ENCODE assay signal across 22 cellular contexts in genomic region chr14:66003082-66003740, GRCh38.
DNase-seq lines count a peak whose midpoint lies in the region; ATAC-seq and TF ChIP-seq lines count a peak whose summit lies in the region.
"Had no signal": no experiment of that assay in that cellular context is flagged by ENCODE, and none has a peak within 500 bp of the region (broad histone marks: within the 10 kb centered on the region; RNA-seq: fewer than 3 reads in every experiment).

No MANE protein-coding gene starts in this region.

- no peak overlapping the region for H3K4me2 ChIP-seq in neuronal stem cell (ENCODE audit: insufficient read depth, low read length, poor library complexity, severe bottlenecking)
- H3K4me2 ChIP-seq: KMS-11 had no signal

- no peak overlapping the region for H3K14ac ChIP-seq in neuronal stem cell (ENCODE audit: low read length)

- no peak overlapping the region for H3K9ac ChIP-seq in neuronal stem cell (ENCODE audit: low read depth, low read length, poor library complexity)
- H3K9ac ChIP-seq: KMS-11 had no signal

- peak overlapping the region; percentile 47 for H2BK15ac ChIP-seq in neuronal stem cell (ENCODE audit: low read length)

- H3K23ac ChIP-seq in neuronal stem cell (ENCODE audit: low read depth, low read length, poor library complexity) = no peak overlapping the region

- WGBS in neuronal stem cell (ENCODE audit: extremely low coverage in 2 of 2, insufficient read length in 2 of 2, insufficient replicate concordance in 1 of 2), 2 donors = no CpG with 5 or more reads among the region's 10 CpGs

- peaks cover 8% of the 10 kb centered on the region for H3K9me3 ChIP-seq in WERI-Rb-1 (ENCODE audit: severe bottlenecking)
- peaks cover 0 to 11% of the 10 kb centered on the region in 2 donors for H3K9me3 ChIP-seq in neuronal stem cell (replicated peaks in 1 of 2; ENCODE audit: control insufficient read depth in 2 of 2, insufficient read depth in 1 of 2, low read depth in 1 of 2, low read length in 2 of 2)
- H3K9me3 ChIP-seq: right lobe of liver had no signal

- peak overlapping the region; percentile 34 for H3K18ac ChIP-seq in neuronal stem cell (ENCODE audit: low read length)

- no peak overlapping the region for H2AFZ ChIP-seq in neuronal stem cell (ENCODE audit: low read length)

- peak overlapping the region; percentile 17 for H3K27ac ChIP-seq in WERI-Rb-1
- H3K27ac ChIP-seq in neuronal stem cell (replicated peaks; ENCODE audit: low read length) = no peak overlapping the region
- H3K27ac ChIP-seq: C4-2B, KMS-11, right lobe of liver had no signal

- ATAC-seq in HG03139 (IDR thresholded peaks at IDR 0.05; ENCODE audit: unreplicated experiment) (no peak), HG03378 (IDR thresholded peaks at IDR 0.05; ENCODE audit: unreplicated experiment) (no peak)
- ATAC-seq: left cardiac atrium, right lobe of liver had no signal

- no peaks in the 10 kb centered on the region for H3K36me3 ChIP-seq in WERI-Rb-1
- H3K36me3 ChIP-seq in neuronal stem cell (replicated peaks in 1 of 2; ENCODE audit: control insufficient read depth in 2 of 2, insufficient read depth in 2 of 2, low read length in 2 of 2) = no peaks in the 10 kb centered on the region
- H3K36me3 ChIP-seq: right lobe of liver had no signal

- no peak overlapping the region for H2BK120ac ChIP-seq in neuronal stem cell (ENCODE audit: low read depth, low read length)

- no peak overlapping the region for H2BK5ac ChIP-seq in neuronal stem cell (ENCODE audit: low read length)

- H3K4me3 ChIP-seq in WERI-Rb-1 (ENCODE audit: low read depth, low read length) (no peak overlapping the region), neuronal stem cell (ENCODE audit: low read length in 2 of 2) (no peak overlapping the region)
- H3K4me3 ChIP-seq: right lobe of liver had no signal

- H2BK12ac ChIP-seq in neuronal stem cell (ENCODE audit: low read length) = no peak overlapping the region

- DNase-seq in ELR (ENCODE audit: low read depth) = peak; percentile 2
- DNase-seq in NCI-H146 (lab: John Stamatoyannopoulos, UW) = peak; percentile 66
- DNase-seq in WERI-Rb-1 = no peak
- no peak for DNase-seq in neuronal stem cell (ENCODE audit: low spot score)
- no peak for DNase-seq in NCI-H187 (lab: John Stamatoyannopoulos, UW)
- DNase-seq: activated CD4-positive, alpha-beta T cell treated with anti-CD3 and anti-CD28 coated beads for 48 hours; activated naive CD4-positive, alpha-beta T cell treated with anti-CD3 and anti-CD28 coated beads, Interleukin-2, amount 10 ng/mL, durations not matched to agents 7 days and 5 days; Calu3; caudate nucleus; left cardiac atrium; mesenchymal stem cell; MV-4-11; naive B cell; NCI-H2081; NCI-H526; right lobe of liver; Right ventricle myocardium superior; stimulated activated CD4-positive, alpha-beta T cell treated with anti-CD3 and anti-CD28 coated beads, Interleukin-15, amount 100 ng/mL, for 24 hours had no signal

- H3K4ac ChIP-seq in neuronal stem cell (ENCODE audit: low read length) = no peak overlapping the region

- no peak for TF ChIP-seq CTCF in WERI-Rb-1 (IDR thresholded peaks at IDR 0.05; ENCODE audit: low read depth, low read length)

- H2AK5ac ChIP-seq in neuronal stem cell (ENCODE audit: low read depth, low read length) = no peak overlapping the region

- H3K27me3 ChIP-seq in WERI-Rb-1 (ENCODE audit: insufficient read depth, low read depth, severe bottlenecking) (no peaks in the 10 kb centered on the region), neuronal stem cell (ENCODE audit: control insufficient read depth in 3 of 3, insufficient read depth in 3 of 3, low read depth in 1 of 3, low read length in 3 of 3) (no peaks in the 10 kb centered on the region)
- H3K27me3 ChIP-seq: right lobe of liver had no signal

- H3K79me1 ChIP-seq in neuronal stem cell (ENCODE audit: low read depth, low read length) = no peaks in the 10 kb centered on the region

- no peak overlapping the region for H4K91ac ChIP-seq in neuronal stem cell (ENCODE audit: low read depth, low read length, poor library complexity)

- H4K8ac ChIP-seq in neuronal stem cell (ENCODE audit: low read depth, low read length) = no peak overlapping the region

- peaks cover 0 to 4% of the 10 kb centered on the region in 2 donors for H3K4me1 ChIP-seq in neuronal stem cell (ENCODE audit: control insufficient read depth in 2 of 2, insufficient read depth in 1 of 2, low read depth in 1 of 2, low read length in 2 of 2)
- H3K4me1 ChIP-seq: right lobe of liver had no signal

Comparison
In these comparisons a context has a peak if more than half of its experiments do, and no peak if none do; other contexts are left out.
1. DNase-seq: peak in ELR (single experiment) and NCI-H146 (single experiment); none in WERI-Rb-1 (single experiment), neuronal stem cell (single experiment) and NCI-H187 (0 of 2).